Comparison of ENCODE assay signal across 1 cellular context in genomic region chr20:35431621-35432429, GRCh38.
TF ChIP-seq lines count a peak whose summit lies in the region.

No MANE protein-coding gene starts in this region.

TF ChIP-seq in HepG2, 621 proteins besides CTCF, POLR2A, EP300 and RAD21 (continued from another document and continues in another):
- TF ChIP-seq ZFP91 (CRISPR knock-in tag; IDR thresholded peaks at IDR 0.05; ENCODE audit: borderline replicate concordance) (0 out of 2 replicates have a peak, but pooled peaks have one; percentile 33), ASH2L (IDR thresholded peaks at IDR 0.05; ENCODE audit: insufficient read length, low read depth, low read length) (peak; percentile 28), FOXA1 (IDR thresholded peaks at IDR 0.05) (no peak), FOXA1 (CRISPR knock-in tag; IDR thresholded peaks at IDR 0.05) (peak; percentile 82), ZFX (CRISPR knock-in tag; IDR thresholded peaks at IDR 0.05; ENCODE audit: low read depth) (peak; percentile 88), ATAD3A (CRISPR knock-in tag; IDR thresholded peaks at IDR 0.05) (peak; percentile 67; the same call in 1 of the 2 replicates), SIN3B (IDR thresholded peaks at IDR 0.05; ENCODE audit: low read length) (no peak), MEF2D (CRISPR knock-in tag; IDR thresholded peaks at IDR 0.05) (peak; percentile 77), HMGXB4 (CRISPR knock-in tag; IDR thresholded peaks at IDR 0.05; ENCODE audit: borderline replicate concordance in 1 of 2, low read depth in 1 of 2) (0 out of 4 replicates have a peak, but pooled peaks of 1 of the 2 experiments have one; percentile 58), ZMAT3 (CRISPR knock-in tag; conservative IDR thresholded peaks at IDR 0.05) (peak; percentile 62; the same call in 1 of the 2 replicates), ZNF234 (CRISPR knock-in tag; conservative IDR thresholded peaks at IDR 0.05) (no peak), HNF1A (IDR thresholded peaks at IDR 0.05; ENCODE audit: low read depth) (no peak), HNF1A (CRISPR knock-in tag; IDR thresholded peaks at IDR 0.05; ENCODE audit: borderline replicate concordance) (0 out of 2 replicates have a peak, but pooled peaks have one; percentile 24), ZBTB3 (CRISPR knock-in tag; IDR thresholded peaks at IDR 0.05; ENCODE audit: borderline replicate concordance, low read depth) (no peak), DZIP1 (CRISPR knock-in tag; IDR thresholded peaks at IDR 0.05) (peak; percentile 61; the same call in 1 of the 2 replicates), GRHL1 (CRISPR knock-in tag; conservative IDR thresholded peaks at IDR 0.05) (no peak), KLF12 (CRISPR knock-in tag; IDR thresholded peaks at IDR 0.05; ENCODE audit: borderline replicate concordance) (no peak), NRL (CRISPR knock-in tag; IDR thresholded peaks at IDR 0.05; ENCODE audit: borderline replicate concordance) (0 out of 2 replicates have a peak, but pooled peaks have one; percentile 71), THRA (CRISPR knock-in tag; IDR thresholded peaks at IDR 0.05; ENCODE audit: borderline replicate concordance) (no peak), ZNF737 (CRISPR knock-in tag; IDR thresholded peaks at IDR 0.05; ENCODE audit: borderline replicate concordance) (0 out of 2 replicates have a peak, but pooled peaks have one; percentile 37), ZNF224 (CRISPR knock-in tag; IDR thresholded peaks at IDR 0.05) (0 out of 2 replicates have a peak, but pooled peaks have one; percentile 76), ARNTL (CRISPR knock-in tag; IDR thresholded peaks at IDR 0.05) (no peak), PRPF4 (IDR thresholded peaks at IDR 0.05; ENCODE audit: low read depth, low read length, poor library complexity, severe bottlenecking) (no peak), POGZ (CRISPR knock-in tag; IDR thresholded peaks at IDR 0.05) (no peak), TAF15 (IDR thresholded peaks at IDR 0.05; ENCODE audit: low read depth, low read length, poor library complexity, severe bottlenecking) (no peak), ZBTB40 (IDR thresholded peaks at IDR 0.05) (no peak), ZBTB40 (CRISPR knock-in tag; IDR thresholded peaks at IDR 0.05) (peak; percentile 44; the same call in 1 of the 2 replicates), NCOA2 (CRISPR knock-in tag; IDR thresholded peaks at IDR 0.05) (peak; percentile 29; the same call in 1 of the 2 replicates), TBX3 (IDR thresholded peaks at IDR 0.05; ENCODE audit: borderline replicate concordance) (no peak), SIX4 (CRISPR knock-in tag; IDR thresholded peaks at IDR 0.05) (no peak), IRF2 (CRISPR knock-in tag; IDR thresholded peaks at IDR 0.05) (0 out of 2 replicates have a peak, but pooled peaks have one; percentile 20), ZNF510 (CRISPR knock-in tag; IDR thresholded peaks at IDR 0.05; ENCODE audit: low read depth) (0 out of 2 replicates have a peak, but pooled peaks have one; percentile 63)
